8 cellular contexts compared by ENCODE assay signal in genomic region chr10:78910476-78910875, GRCh38.
"Had no signal": no experiment of that assay in that cellular context is flagged by ENCODE, and none has a peak within 500 bp of the region (broad histone marks: within the 10 kb centered on the region; RNA-seq: fewer than 3 reads in every experiment).

No MANE protein-coding gene starts in this region.

- H3K27ac ChIP-seq: GM23248, HL-60 had no signal

- H2AFZ ChIP-seq: GM23248 had no signal

- H3K9ac ChIP-seq: GM23248 had no signal

- FAIRE-seq: H54, HepG2 had no signal

- ATAC-seq: HepG2 had no signal

- H3K4me3 ChIP-seq: GM23248 had no signal

- DNase-seq: GM23248, GOT3, H9, HCEC 1CT, KBM-7 had no signal
